ENCODE assay signal across 1 cellular context in genomic region chr14:61636792-61637191, GRCh38.
TF ChIP-seq lines count a peak whose summit lies in the region.

No MANE protein-coding gene starts in this region.

TF ChIP-seq in WTC11, 78 proteins besides CTCF, POLR2A, EP300 and RAD21 (continued from another document):
- TF ChIP-seq USF1 (CRISPR knock-in tag; IDR thresholded peaks at IDR 0.05) (no peak), JAZF1 (CRISPR knock-in tag; IDR thresholded peaks at IDR 0.05) (no peak), FOXP4 (CRISPR knock-in tag; IDR thresholded peaks at IDR 0.05) (no peak), ZNF425 (CRISPR knock-in tag; conservative IDR thresholded peaks at IDR 0.05) (no peak), ATF2 (CRISPR knock-in tag; IDR thresholded peaks at IDR 0.05; ENCODE audit: borderline replicate concordance, low read depth) (no peak)
